Comparison of ENCODE assay signal across 12 cellular contexts in genomic region chr2:65315042-65315441, GRCh38.
"Had no signal": no experiment of that assay in that cellular context is flagged by ENCODE, and none has a peak within 500 bp of the region (broad histone marks: within the 10 kb centered on the region; RNA-seq: fewer than 3 reads in every experiment).

No MANE protein-coding gene starts in this region.

- H3K27me3 ChIP-seq: uterus had no signal

- H3K9ac ChIP-seq: parathyroid adenoma had no signal

- H3K4me3 ChIP-seq: mucosa of descending colon, uterus had no signal

- DNase-seq: activated CD4-positive, alpha-beta T cell treated with anti-CD3 and anti-CD28 coated beads, Interleukin-2, amount 10 ng/mL, durations not matched to agents 7 days and 5 days; activated CD8-positive, alpha-beta memory T cell treated with anti-CD3 and anti-CD28 coated beads, Interleukin-2, amount 50 U/mL, for 48 hours; activated naive CD8-positive, alpha-beta T cell treated with anti-CD3 and anti-CD28 coated beads for 36 hours; amygdala; erythroblast; mucosa of descending colon; naive thymus-derived CD4-positive, alpha-beta T cell; retina; uterus had no signal

- ATAC-seq: left lobe of liver; mucosa of descending colon; naive thymus-derived CD4-positive, alpha-beta T cell had no signal

- H2AFZ ChIP-seq: parathyroid adenoma had no signal

- FAIRE-seq: islet of Langerhans had no signal

- H3K27ac ChIP-seq: parathyroid adenoma had no signal

- H3K9me3 ChIP-seq: mucosa of descending colon, uterus had no signal

- H3K4me1 ChIP-seq: parathyroid adenoma, uterus had no signal

- H3K36me3 ChIP-seq: uterus had no signal
